6 cellular contexts compared by ENCODE assay signal in the genomic region with DNA sequence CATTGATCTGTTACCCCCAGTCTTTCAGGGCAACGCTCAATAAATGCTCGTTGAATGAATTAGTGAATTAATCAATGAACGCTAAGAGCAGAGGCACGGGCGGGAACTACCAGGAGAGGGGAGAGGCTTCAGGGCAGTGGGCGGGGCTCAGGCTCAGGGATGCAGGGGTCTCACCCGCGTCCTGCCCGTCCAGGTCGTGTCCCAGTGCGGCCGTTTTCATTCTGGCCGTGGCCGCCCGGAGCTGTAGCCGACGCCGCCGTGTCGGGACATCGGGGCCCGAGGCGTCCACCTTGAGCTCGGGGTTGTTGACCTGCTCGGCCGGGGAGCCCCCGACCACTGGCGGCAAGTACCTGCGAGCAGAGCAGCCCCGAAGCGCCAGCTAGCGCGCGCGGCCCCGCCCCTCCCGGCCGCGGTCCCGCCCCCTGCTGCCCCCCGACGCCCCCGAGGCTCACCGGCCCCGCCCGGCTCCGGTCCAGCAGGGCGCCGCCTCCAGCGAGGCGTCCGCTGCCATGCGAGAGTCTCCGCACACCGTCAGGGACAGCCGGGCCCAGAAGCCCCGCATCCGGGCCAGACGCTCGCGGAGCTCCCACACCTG. TPM values are rescaled to one million over a fixed set of nuclear protein-coding genes. Genes with fewer than 3 reads are reported as not detected.
DNase-seq lines count a peak whose midpoint lies in the region; ATAC-seq and TF ChIP-seq lines count a peak whose summit lies in the region.

No MANE protein-coding gene starts in this region.

- no peak for TF ChIP-seq CTCF in GM12875 (IDR thresholded peaks at IDR 0.05; ENCODE audit: borderline replicate concordance, insufficient read depth, low read depth, low read length)
- no peak for TF ChIP-seq CTCF in ascending aorta (IDR thresholded peaks at IDR 0.05)

- H3K27me3 Mint-ChIP-seq in naive thymus-derived CD4-positive, alpha-beta T cell: peaks cover 0 to 27% (median 5%) of the 10 kb centered on the region in 5 donors

- no peaks in the 10 kb centered on the region for H3K9me3 Mint-ChIP-seq in naive thymus-derived CD4-positive, alpha-beta T cell

- H3K36me3 Mint-ChIP-seq in naive thymus-derived CD4-positive, alpha-beta T cell: peaks cover 0 to 8% (median 0%) of the 10 kb centered on the region in 5 donors

- H3K27me3 ChIP-seq in ascending aorta (no peaks in the 10 kb centered on the region), MG63 (no peaks in the 10 kb centered on the region)
- H3K27me3 ChIP-seq in naive thymus-derived CD4-positive, alpha-beta T cell (ENCODE audit: control insufficient read depth in 2 of 2, insufficient read depth in 2 of 2, low read length in 2 of 2): no peaks in the 10 kb centered on the region

- POLR2A ChIA-PET in naive thymus-derived CD4-positive, alpha-beta T cell (lab: Charles Lee): interaction anchor here (2.3 to 23.1 kb wide), 4 partner anchors 9 to 39 kb away, joined by 8 to 383 read pairs (median 198); partner anchors contain the start of genes GAL3ST4, GPC2, LAMTOR4 and STAG3

- no peaks in the 10 kb centered on the region for H3K36me3 ChIP-seq in ascending aorta
- H3K36me3 ChIP-seq in naive thymus-derived CD4-positive, alpha-beta T cell (ENCODE audit: control insufficient read depth in 2 of 3, insufficient read depth in 3 of 3, low read length in 3 of 3): peaks cover 0 to 10% (median 0%) of the 10 kb centered on the region in 3 experiments
- H3K36me3 ChIP-seq in MG63: no peaks in the 10 kb centered on the region

- peak; percentile 40 for ATAC-seq in naive thymus-derived CD4-positive, alpha-beta T cell
- ATAC-seq in GM21367 (IDR thresholded peaks at IDR 0.05; ENCODE audit: unreplicated experiment) (no peak), GM18907 (IDR thresholded peaks at IDR 0.05; ENCODE audit: unreplicated experiment) (no peak)

- H3K9me3 ChIP-seq in ascending aorta: no peaks in the 10 kb centered on the region
- H3K9me3 ChIP-seq in naive thymus-derived CD4-positive, alpha-beta T cell (ENCODE audit: control insufficient read depth in 2 of 3, low read length in 3 of 3): no peaks in the 10 kb centered on the region
- no peaks in the 10 kb centered on the region for H3K9me3 ChIP-seq in MG63

- H3K4me3 Mint-ChIP-seq in naive thymus-derived CD4-positive, alpha-beta T cell: peak overlapping the region; percentile 65 to 95 (median 90)

- CTCF ChIA-PET in naive thymus-derived CD4-positive, alpha-beta T cell (lab: Charles Lee): interaction anchor here (0.6 to 1.1 kb wide), 2 partner anchors 9 to 47 kb away, joined by 3 to 6 read pairs; no protein-coding TSS in a partner anchor

- H3K4me3 ChIP-seq in GM12875 (ENCODE audit: low read depth, low read length): peak overlapping the region; percentile 43
- H3K4me3 ChIP-seq in ascending aorta: peak overlapping the region; percentile 56 to 68
- H3K4me3 ChIP-seq in naive thymus-derived CD4-positive, alpha-beta T cell (ENCODE audit: low read length): peak overlapping the region; percentile 56
- no peak overlapping the region for H3K4me3 ChIP-seq in MG63

- H3K4me1 Mint-ChIP-seq in naive thymus-derived CD4-positive, alpha-beta T cell: peaks cover 51 to 78% (median 66%) of the 10 kb centered on the region in 7 donors

- intact Hi-C loops in ascending aorta (cut with DNase I): no loop called here
- intact Hi-C loops in naive thymus-derived CD4-positive, alpha-beta T cell (cut with micrococcal nuclease): loop anchor here in 1 of 2 donors (1.0 kb wide), 2 partner anchors 8 to 9 kb away; no protein-coding TSS in a partner anchor

- peaks cover 2 to 10% of the 10 kb centered on the region in 2 donors for H3K4me1 ChIP-seq in ascending aorta
- peaks cover 21 to 52% of the 10 kb centered on the region in 2 donors for H3K4me1 ChIP-seq in naive thymus-derived CD4-positive, alpha-beta T cell (ENCODE audit: control insufficient read depth in 2 of 2, insufficient read depth in 2 of 2, low read length in 2 of 2)

- H3K27ac ChIP-seq in ascending aorta: no peak overlapping the region
- H3K27ac ChIP-seq in naive thymus-derived CD4-positive, alpha-beta T cell (ENCODE audit: low read depth, low read length): peak overlapping the region; percentile 81

- no peak for DNase-seq in ascending aorta (ENCODE audit: low spot score in 2 of 2)
- DNase-seq in naive thymus-derived CD4-positive, alpha-beta T cell: peak in 3 of 9 donors; percentile 23 to 38 (median 25)
- no peak for DNase-seq in MG63

- H3K27ac Mint-ChIP-seq in naive thymus-derived CD4-positive, alpha-beta T cell: peak overlapping the region in 8 of 9 donors; percentile 86 to 99 (median 95)

RNA-seq across cellular contexts. Expression of gene GAL3ST4, which starts 2.8 kb away (rescaled TPM):
- total RNA-seq in ascending aorta: 3.5 TPM
- 10 to 100 TPM in 4 of 5 experiments, 1 to 10 TPM in 1; 4.7 to 26.8 (median 16.7) TPM for total RNA-seq in naive thymus-derived CD4-positive, alpha-beta T cell
- polyA plus RNA-seq in naive thymus-derived CD4-positive, alpha-beta T cell: 10 to 100 TPM in 1 of 2 donors, 1 to 10 TPM in 1; 7.4 to 10.8 TPM
- total RNA-seq in MG63 (2014; rRNA removed; shearing (Covaris generic); ENCODE audit: low replicate concordance): 0.44 TPM in 1 of 2 replicates, not detected in the other

RNA-seq across cellular contexts. Expression of gene GPC2, which starts 6.0 kb away (rescaled TPM):
- not detected for total RNA-seq in ascending aorta
- 10 to 100 TPM in 4 of 5 experiments, 1 to 10 TPM in 1; 8.1 to 30.6 (median 18.2) TPM for total RNA-seq in naive thymus-derived CD4-positive, alpha-beta T cell
- under 1 TPM; 0.64 to 0.87 TPM for polyA plus RNA-seq in naive thymus-derived CD4-positive, alpha-beta T cell
- total RNA-seq in MG63 (2014; rRNA removed; shearing (Covaris generic); ENCODE audit: low replicate concordance): 0.33 TPM in 1 of 2 replicates, not detected in the other

RNA-seq across cellular contexts. Expression of gene STAG3, which starts 6.5 kb away (rescaled TPM):
- total RNA-seq in ascending aorta: not detected
- total RNA-seq in naive thymus-derived CD4-positive, alpha-beta T cell: 10 to 100 TPM in 1 of 5 experiments, 1 to 10 TPM in 4; 5.5 to 24.6 (median 9.5) TPM
- polyA plus RNA-seq in naive thymus-derived CD4-positive, alpha-beta T cell: 1 to 10 TPM; 2.4 to 6.5 TPM
- 0.13 TPM in 1 of 2 replicates, not detected in the other for total RNA-seq in MG63 (2014; rRNA removed; shearing (Covaris generic); ENCODE audit: low replicate concordance)

RNA-seq across cellular contexts. Expression of gene TRAPPC14, which starts 12.7 kb away (rescaled TPM):
- total RNA-seq in ascending aorta: 22.0 TPM
- 100 to 1,000 TPM in 1 of 5 experiments, 10 to 100 TPM in 4; 51.8 to 102 (median 70.2) TPM for total RNA-seq in naive thymus-derived CD4-positive, alpha-beta T cell
- 1 to 10 TPM; 3.2 to 5.9 TPM for polyA plus RNA-seq in naive thymus-derived CD4-positive, alpha-beta T cell
- total RNA-seq in MG63 (2014; rRNA removed; shearing (Covaris generic); ENCODE audit: low replicate concordance): 0.22 and 3.0 TPM in 2 replicates

RNA-seq across cellular contexts. Expression of gene LAMTOR4, which starts 22.5 kb away (rescaled TPM):
- total RNA-seq in ascending aorta: 131 TPM
- total RNA-seq in naive thymus-derived CD4-positive, alpha-beta T cell: 100 to 1,000 TPM; 132 to 200 (median 173) TPM
- polyA plus RNA-seq in naive thymus-derived CD4-positive, alpha-beta T cell: 100 to 1,000 TPM; 550 to 555 TPM
- total RNA-seq in MG63 (2014; rRNA removed; shearing (Covaris generic); ENCODE audit: low replicate concordance): 54.8 and 74.5 TPM in 2 replicates
